14 cellular contexts compared by ENCODE assay signal in the genomic region with DNA sequence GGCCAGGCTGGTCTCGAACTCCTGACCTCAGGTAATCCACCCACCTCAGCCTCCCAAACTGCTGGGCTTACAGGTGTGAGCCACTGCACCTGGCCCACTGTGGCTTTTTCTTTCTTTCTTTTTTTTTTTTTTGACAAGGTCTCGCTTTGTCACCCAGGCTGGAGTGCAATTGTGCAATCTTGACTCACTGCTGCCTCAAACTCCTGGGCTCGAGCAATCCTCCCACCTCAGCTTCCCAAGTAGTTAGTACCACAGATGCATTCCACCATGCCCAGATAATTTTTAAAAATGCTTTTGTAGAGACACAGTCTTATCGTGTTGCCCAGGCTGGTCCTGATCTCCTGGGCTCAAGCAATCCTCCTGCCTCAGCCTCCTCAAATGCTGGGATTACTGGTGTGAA. TPM values are rescaled to one million over a fixed set of nuclear protein-coding genes. Genes with fewer than 3 reads are reported as not detected.
A peak's percentile ranks its signal among the peaks of the same experiment; 100 is the strongest.
DNase-seq lines count a peak whose midpoint lies in the region; ATAC-seq and TF ChIP-seq lines count a peak whose summit lies in the region.
"Had no signal": no experiment of that assay in that cellular context is flagged by ENCODE, and none has a peak within 500 bp of the region (broad histone marks: within the 10 kb centered on the region; RNA-seq: fewer than 3 reads in every experiment).

No MANE protein-coding gene starts in this region.

- no peak overlapping the region for H3K27ac ChIP-seq in CD8-positive, alpha-beta memory T cell (ENCODE audit: low read depth, low read length)
- H3K27ac ChIP-seq in left lung (no peak overlapping the region), mesenchymal stem cell (ENCODE audit: low read length, poor library complexity, severe bottlenecking) (no peak overlapping the region)
- H3K27ac ChIP-seq: heart left ventricle, vagina had no signal

- no peak overlapping the region for H2BK15ac ChIP-seq in mesenchymal stem cell (ENCODE audit: low read depth, poor library complexity, severe bottlenecking)

- intact Hi-C loops in left lung (cut with DNase I) = no loop called here
- intact Hi-C loops in left cardiac atrium (cut with DNase I) = no loop called here
- intact Hi-C loops in left ventricle myocardium superior (cut with micrococcal nuclease) = no loop called here

- H3K4me3 ChIP-seq in CD8-positive, alpha-beta memory T cell (ENCODE audit: low read length) = no peak overlapping the region
- H3K4me3 ChIP-seq in left lung (no peak overlapping the region), mesenchymal stem cell (ENCODE audit: insufficient read depth in 1 of 2, low read depth in 1 of 2, low read length in 2 of 2) (no peak overlapping the region)
- H3K4me3 ChIP-seq: heart left ventricle, vagina had no signal

- peaks cover 0 to 2% of the 10 kb centered on the region in 2 donors for H3K27me3 Mint-ChIP-seq in CD8-positive, alpha-beta memory T cell
- H3K27me3 Mint-ChIP-seq in activated naive CD8-positive, alpha-beta T cell treated with anti-CD3 and anti-CD28 coated beads, Interleukin-2, amount 10 ng/mL, durations not matched to agents 7 days and 5 days = no peaks in the 10 kb centered on the region
- H3K27me3 Mint-ChIP-seq: CD4-positive, CD25-positive, alpha-beta regulatory T cell had no signal

- H2BK5ac ChIP-seq in mesenchymal stem cell (ENCODE audit: low read depth, low read length, poor library complexity, severe bottlenecking) = no peak overlapping the region

- POLR2A ChIA-PET in CD8-positive, alpha-beta memory T cell (lab: Charles Lee) = interaction anchor here (0.6 kb wide), 1 partner anchor 19 kb away, joined by 3 read pairs; no protein-coding TSS in a partner anchor
- POLR2A ChIA-PET in activated naive CD8-positive, alpha-beta T cell treated with anti-CD3 and anti-CD28 coated beads, Interleukin-2, amount 10 ng/mL, durations not matched to agents 7 days and 5 days (lab: Charles Lee) = interaction anchor here (1.0 kb wide), 1 partner anchor 24 kb away, joined by 4 read pairs; a partner anchor contains a TSS

- no peak overlapping the region for H3K9ac ChIP-seq in mesenchymal stem cell (ENCODE audit: low read length)

- ATAC-seq in activated naive CD8-positive, alpha-beta T cell treated with anti-CD3 and anti-CD28 coated beads, Interleukin-2, amount 10 ng/mL, durations not matched to agents 7 days and 5 days (ENCODE audit: low read depth) = no peak
- ATAC-seq in left lung (peak; percentile 26), left cardiac atrium (no peak), left ventricle myocardium superior (no peak)
- ATAC-seq: heart left ventricle, right cardiac atrium had no signal

- H3K4me3 Mint-ChIP-seq in CD8-positive, alpha-beta memory T cell = peak overlapping the region in 2 of 7 donors; percentile 24 to 74
- H3K4me3 Mint-ChIP-seq in activated naive CD8-positive, alpha-beta T cell treated with anti-CD3 and anti-CD28 coated beads, Interleukin-2, amount 10 ng/mL, durations not matched to agents 7 days and 5 days = no peak overlapping the region

- H2BK12ac ChIP-seq in mesenchymal stem cell (ENCODE audit: low read length in 2 of 2) = no peak overlapping the region

- H4K8ac ChIP-seq in mesenchymal stem cell (ENCODE audit: low read length) = no peak overlapping the region

- H3K4me1 ChIP-seq in CD8-positive, alpha-beta memory T cell (ENCODE audit: insufficient read depth, low read length) = peaks cover 76% of the 10 kb centered on the region
- peaks cover 0 to 31% of the 10 kb centered on the region in 2 donors for H3K4me1 ChIP-seq in left lung
- peaks cover 16% of the 10 kb centered on the region for H3K4me1 ChIP-seq in mesenchymal stem cell (ENCODE audit: control insufficient read depth, insufficient read depth, low read depth, low read length)
- H3K4me1 ChIP-seq: vagina had no signal

- H3K18ac ChIP-seq in mesenchymal stem cell (ENCODE audit: low read depth in 1 of 2, low read length in 2 of 2) = no peak overlapping the region

- no peak overlapping the region for H4K91ac ChIP-seq in mesenchymal stem cell (ENCODE audit: low read length)

- H3K4me2 ChIP-seq in mesenchymal stem cell (ENCODE audit: low read length, poor library complexity, severe bottlenecking) = no peak overlapping the region

- WGBS in mesenchymal stem cell = 88% methylated on average over 4 of the region's 4 CpGs

- no peaks in the 10 kb centered on the region for H3K27me3 ChIP-seq in CD8-positive, alpha-beta memory T cell (ENCODE audit: insufficient read depth, low read length, poor library complexity, severe bottlenecking)
- H3K27me3 ChIP-seq in left lung = peaks cover 0 to 91% of the 10 kb centered on the region in 2 donors
- H3K27me3 ChIP-seq in mesenchymal stem cell (ENCODE audit: control insufficient read depth in 1 of 2, insufficient read depth in 1 of 2, low read length in 2 of 2) = peaks cover 0 to 5% of the 10 kb centered on the region in 2 experiments
- H3K27me3 ChIP-seq: vagina had no signal

- CTCF ChIA-PET in CD8-positive, alpha-beta memory T cell (lab: Charles Lee) = interaction anchor here (4.1 kb wide), 1 partner anchor 24 kb away, joined by 17 read pairs; a partner anchor contains a TSS

- H2AFZ ChIP-seq in mesenchymal stem cell (ENCODE audit: low read depth, low read length) = no peak overlapping the region

- DNase-seq in CD8-positive, alpha-beta memory T cell = no peak
- DNase-seq in M059J (ENCODE audit: low read depth) (peak; percentile 13), left lung (no peak), NCI-H2107 treated with DMSO at 0.1 percent for 48 hours (lab: John Stamatoyannopoulos, UW; ENCODE audit: unreplicated experiment) (no peak), mesenchymal stem cell (no peak), left cardiac atrium (no peak), left ventricle myocardium superior (no peak)
- DNase-seq in activated naive CD8-positive, alpha-beta T cell treated with anti-CD3 and anti-CD28 coated beads, Interleukin-2, amount 10 ng/mL, durations not matched to agents 7 days and 5 days = no peak
- DNase-seq: CD4-positive, CD25-positive, alpha-beta regulatory T cell; heart left ventricle; NCI-H2029; right cardiac atrium had no signal

- no peak overlapping the region for H3K23ac ChIP-seq in mesenchymal stem cell (ENCODE audit: low read length in 2 of 2)

- no peak overlapping the region for H2AK5ac ChIP-seq in mesenchymal stem cell (ENCODE audit: low read length, severe bottlenecking)

- peaks cover 0 to 13% (median 6%) of the 10 kb centered on the region in 3 donors for H3K36me3 Mint-ChIP-seq in CD8-positive, alpha-beta memory T cell
- peaks cover 31% of the 10 kb centered on the region for H3K36me3 Mint-ChIP-seq in activated naive CD8-positive, alpha-beta T cell treated with anti-CD3 and anti-CD28 coated beads, Interleukin-2, amount 10 ng/mL, durations not matched to agents 7 days and 5 days

- no peak for TF ChIP-seq CTCF in left lung (IDR thresholded peaks at IDR 0.05)

- H3K79me1 ChIP-seq in mesenchymal stem cell (replicated peaks; ENCODE audit: low read length, poor library complexity, severe bottlenecking) = no peaks in the 10 kb centered on the region

- H3K36me3 ChIP-seq in CD8-positive, alpha-beta memory T cell (ENCODE audit: insufficient read depth, low read length) = no peaks in the 10 kb centered on the region
- H3K36me3 ChIP-seq in left lung = no peaks in the 10 kb centered on the region
- no peaks in the 10 kb centered on the region for H3K36me3 ChIP-seq in mesenchymal stem cell (ENCODE audit: control insufficient read depth in 1 of 2, insufficient read depth in 2 of 2, low read depth in 1 of 2, low read length in 2 of 2)
- H3K36me3 ChIP-seq: heart left ventricle, vagina had no signal

- H2BK120ac ChIP-seq in mesenchymal stem cell (ENCODE audit: low read depth, low read length) = no peak overlapping the region

- peaks cover 0 to 2% (median 0%) of the 10 kb centered on the region in 5 donors for H3K9me3 Mint-ChIP-seq in CD8-positive, alpha-beta memory T cell
- peaks cover 5% of the 10 kb centered on the region for H3K9me3 Mint-ChIP-seq in activated naive CD8-positive, alpha-beta T cell treated with anti-CD3 and anti-CD28 coated beads, Interleukin-2, amount 10 ng/mL, durations not matched to agents 7 days and 5 days

- H3K9me3 ChIP-seq in CD8-positive, alpha-beta memory T cell (ENCODE audit: low read length) = no peaks in the 10 kb centered on the region
- H3K9me3 ChIP-seq in left lung = no peaks in the 10 kb centered on the region
- H3K9me3 ChIP-seq in mesenchymal stem cell (ENCODE audit: control insufficient read depth, low read length) = no peaks in the 10 kb centered on the region
- H3K9me3 ChIP-seq: heart left ventricle, vagina had no signal

- no peak overlapping the region for H3K4ac ChIP-seq in mesenchymal stem cell (ENCODE audit: low read depth in 1 of 2, low read length in 2 of 2)

- H3K4me1 Mint-ChIP-seq in CD8-positive, alpha-beta memory T cell = peaks cover 66 to 89% (median 84%) of the 10 kb centered on the region in 3 donors
- peaks cover 39% of the 10 kb centered on the region for H3K4me1 Mint-ChIP-seq in activated naive CD8-positive, alpha-beta T cell treated with anti-CD3 and anti-CD28 coated beads, Interleukin-2, amount 10 ng/mL, durations not matched to agents 7 days and 5 days

- H3K27ac Mint-ChIP-seq in CD8-positive, alpha-beta memory T cell = peak overlapping the region in 5 of 8 donors; percentile 33 to 77 (median 63)
- peak overlapping the region; percentile 26 for H3K27ac Mint-ChIP-seq in activated naive CD8-positive, alpha-beta T cell treated with anti-CD3 and anti-CD28 coated beads, Interleukin-2, amount 10 ng/mL, durations not matched to agents 7 days and 5 days

- H3K14ac ChIP-seq in mesenchymal stem cell (ENCODE audit: low read length in 2 of 2) = no peak overlapping the region

RNA-seq across cellular contexts. Expression of a gene that starts 12.1 kb away (rescaled TPM):
- total RNA-seq in CD8-positive, alpha-beta memory T cell = 1 to 10 TPM; 7.0 to 7.9 TPM
- 2.7 TPM for polyA plus RNA-seq in CD8-positive, alpha-beta memory T cell
- total RNA-seq in M059J (2014; rRNA removed; shearing (Covaris generic)) = 0.15 and 0.47 TPM in 2 replicates
- total RNA-seq in activated naive CD8-positive, alpha-beta T cell treated with anti-CD3 and anti-CD28 coated beads, Interleukin-2, amount 10 ng/mL, durations not matched to agents 7 days and 5 days = 10 to 100 TPM; 13.1 to 14.0 TPM
- total RNA-seq in left lung (10 to 100 TPM; 11.1 to 14.8 TPM), left cardiac atrium (10 to 100 TPM; 11.8 to 20.6 TPM), left ventricle myocardium superior (13.0 TPM)
- polyA plus RNA-seq in mesenchymal stem cell (2013, experiment 1 of 2) = 0.03 TPM
- polyA plus RNA-seq in mesenchymal stem cell (2013, experiment 2 of 2) = 0.01 TPM
- total RNA-seq: endothelial cell of umbilical vein had no signal

RNA-seq across cellular contexts. Expression of a gene that starts 24.4 kb away (rescaled TPM):
- total RNA-seq in CD8-positive, alpha-beta memory T cell = 100 to 1,000 TPM; 170 to 179 TPM
- 114 TPM for polyA plus RNA-seq in CD8-positive, alpha-beta memory T cell
- total RNA-seq in M059J (2014; rRNA removed; shearing (Covaris generic)) = 209 and 217 TPM in 2 replicates
- 10 to 100 TPM; 81.9 to 84.5 TPM for total RNA-seq in activated naive CD8-positive, alpha-beta T cell treated with anti-CD3 and anti-CD28 coated beads, Interleukin-2, amount 10 ng/mL, durations not matched to agents 7 days and 5 days
- 10 to 100 TPM; 59.8 to 94.9 TPM for total RNA-seq in left lung
- 75.6 TPM for polyA plus RNA-seq in mesenchymal stem cell (2013, experiment 1 of 2)
- polyA plus RNA-seq in mesenchymal stem cell (2013, experiment 2 of 2) = 75.9 TPM
- 10 to 100 TPM; 62.3 to 79.1 TPM for total RNA-seq in left cardiac atrium
- 69.3 TPM for total RNA-seq in left ventricle myocardium superior

RNA-seq across cellular contexts. Expression of a gene that starts 50.3 kb away (rescaled TPM):
- 1 to 10 TPM; 4.8 to 5.0 TPM for total RNA-seq in CD8-positive, alpha-beta memory T cell
- polyA plus RNA-seq in CD8-positive, alpha-beta memory T cell = 6.6 TPM
- 0.96 and 1.3 TPM in 2 replicates for total RNA-seq in M059J (2014; rRNA removed; shearing (Covaris generic))
- 1 to 10 TPM; 9.3 to 9.9 TPM for total RNA-seq in activated naive CD8-positive, alpha-beta T cell treated with anti-CD3 and anti-CD28 coated beads, Interleukin-2, amount 10 ng/mL, durations not matched to agents 7 days and 5 days
- total RNA-seq in left lung (1 to 10 TPM; 5.1 to 5.4 TPM), left cardiac atrium (1 to 10 TPM; 5.3 to 6.8 TPM), left ventricle myocardium superior (6.9 TPM)
- polyA plus RNA-seq in mesenchymal stem cell (2013, experiment 1 of 2) = 0.64 TPM
- 0.45 TPM for polyA plus RNA-seq in mesenchymal stem cell (2013, experiment 2 of 2)
